ENCODE assay signal across 31 cellular contexts in genomic region chr3:137769321-137770065, GRCh38. TPM values are rescaled to one million over a fixed set of nuclear protein-coding genes. Genes with fewer than 3 reads are reported as not detected.
DNase-seq lines count a peak whose midpoint lies in the region; ATAC-seq and TF ChIP-seq lines count a peak whose summit lies in the region.
"Had no signal": no experiment of that assay in that cellular context is flagged by ENCODE, and none has a peak within 500 bp of the region (broad histone marks: within the 10 kb centered on the region; RNA-seq: fewer than 3 reads in every experiment).

No MANE protein-coding gene starts in this region.

- TF ChIP-seq RAD21 in SK-N-SH (IDR thresholded peaks at IDR 0.05; ENCODE audit: low read length) = no peak

- H3K4me2 ChIP-seq in SK-N-SH (no peak overlapping the region), OCI-LY7 (ENCODE audit: low read length) (no peak overlapping the region)

- TF ChIP-seq EP300 in SK-N-SH (IDR thresholded peaks at IDR 0.05; ENCODE audit: borderline replicate concordance in 1 of 2, low read depth in 1 of 2, low read length in 1 of 2) = no peak

- no peaks in the 10 kb centered on the region for H3K9me2 ChIP-seq in SK-N-SH
- H3K9me2 ChIP-seq in OCI-LY7 (ENCODE audit: insufficient read depth, low read length) = no peaks in the 10 kb centered on the region

- H3K36me3 ChIP-seq in SK-N-SH (replicated peaks in 1 of 2; ENCODE audit: control insufficient read depth in 1 of 2, insufficient read depth in 2 of 2, low read length in 1 of 2) (no peaks in the 10 kb centered on the region), HUES6 (ENCODE audit: control insufficient read depth, insufficient read depth, low read length) (no peaks in the 10 kb centered on the region), iPS-18a (ENCODE audit: control insufficient read depth, low read depth, low read length) (no peaks in the 10 kb centered on the region), OCI-LY7 (ENCODE audit: insufficient read depth, low read length) (no peaks in the 10 kb centered on the region)
- H3K36me3 ChIP-seq: heart right ventricle, lower lobe of right lung, spleen, thyroid gland had no signal

- ATAC-seq in SK-N-SH treated with all-trans-retinoic acid at 6 μM for 48 hours = no peak
- no peak for ATAC-seq in GM21529 (IDR thresholded peaks at IDR 0.05; ENCODE audit: unreplicated experiment)
- no peak for ATAC-seq in GM21515 (IDR thresholded peaks at IDR 0.05; ENCODE audit: unreplicated experiment)
- ATAC-seq: activated CD8-positive, alpha-beta T cell treated with anti-CD3 and anti-CD28 coated beads for 36 hours had no signal

- H4K20me1 ChIP-seq in SK-N-SH (ENCODE audit: insufficient read depth) = no peaks in the 10 kb centered on the region
- no peaks in the 10 kb centered on the region for H4K20me1 ChIP-seq in OCI-LY7 (ENCODE audit: insufficient read depth, low read length)

- H2AFZ ChIP-seq in SK-N-SH (ENCODE audit: low read depth) (no peak overlapping the region), OCI-LY7 (ENCODE audit: low read length) (no peak overlapping the region)

- peaks cover 0 to 14% of the 10 kb centered on the region in 2 experiments; a peak in 1 of 4 replicates for H3K4me1 ChIP-seq in SK-N-SH (ENCODE audit: control insufficient read depth in 1 of 2, insufficient read depth in 2 of 2, low read depth in 1 of 2, low read length in 1 of 2)
- peaks cover 65% of the 10 kb centered on the region for H3K4me1 ChIP-seq in HUES6 (ENCODE audit: control insufficient read depth, insufficient read depth, low read length)
- peaks cover 56% of the 10 kb centered on the region for H3K4me1 ChIP-seq in iPS-18a (ENCODE audit: control insufficient read depth, low read depth, low read length)
- H3K4me1 ChIP-seq in OCI-LY7 (ENCODE audit: insufficient read depth, low read length, poor library complexity, severe bottlenecking) = no peaks in the 10 kb centered on the region

- BruUV-seq in OCI-LY7 (replicated peaks; lab: Mats Ljungman, UMichigan) = no TSS peak

- DNase-seq in SK-N-SH = peak; percentile 15
- peak; percentile 55 for DNase-seq in retina
- DNase-seq in OCI-LY7 (ENCODE audit: low spot score) = no peak
- DNase-seq: 8988T; activated CD8-positive, alpha-beta T cell treated with anti-CD3 and anti-CD28 coated beads for 36 hours; activated naive CD4-positive, alpha-beta T cell treated with anti-CD3 and anti-CD28 coated beads for 36 hours; AML-193; aorta; caudate nucleus; CD8-positive, alpha-beta memory T cell; DMS79; heart right ventricle; IMR-90; lower lobe of right lung; nucleus accumbens; spleen; stimulated activated CD4-positive, alpha-beta T cell treated with anti-CD3 and anti-CD28 coated beads, Interleukin-4, amount 100 ng/mL, for 1 hour; stimulated activated naive CD4-positive, alpha-beta T cell treated with Interleukin-2 at 50 U/mL for 16 hours had no signal

- H3K27ac ChIP-seq in SK-N-SH (ENCODE audit: low read depth in 2 of 2, low read length in 1 of 2) = no peak overlapping the region
- H3K27ac ChIP-seq in HUES6 (ENCODE audit: low read depth, low read length) = no peak overlapping the region
- H3K27ac ChIP-seq in iPS-18a (ENCODE audit: low read length) = no peak overlapping the region
- H3K27ac ChIP-seq in OCI-LY7 (ENCODE audit: low read depth, low read length, poor library complexity, severe bottlenecking) = no peak overlapping the region
- H3K27ac ChIP-seq: GM23248, heart right ventricle, lower lobe of right lung, spleen, thyroid gland, VCaP had no signal

- intact Hi-C loops in OCI-LY7 (cut with micrococcal nuclease; ENCODE audit: unreplicated experiment) = no loop called here

- no peaks in the 10 kb centered on the region for H3F3A ChIP-seq in SK-N-SH (replicated peaks; ENCODE audit: insufficient read depth)

- H3K79me2 ChIP-seq in SK-N-SH (ENCODE audit: insufficient read depth) (no peaks in the 10 kb centered on the region), OCI-LY7 (ENCODE audit: insufficient read depth, low read depth, low read length) (no peaks in the 10 kb centered on the region)

- H3K9me3 ChIP-seq in SK-N-SH (no peaks in the 10 kb centered on the region), HUES6 (ENCODE audit: control insufficient read depth, insufficient read depth, low read depth, low read length) (no peaks in the 10 kb centered on the region), iPS-18a (ENCODE audit: control insufficient read depth, low read depth, low read length) (no peaks in the 10 kb centered on the region), OCI-LY7 (ENCODE audit: low read length) (no peaks in the 10 kb centered on the region)
- H3K9me3 ChIP-seq: heart right ventricle, lower lobe of right lung, thyroid gland had no signal

- no peak overlapping the region for H3K4me3 ChIP-seq in SK-N-SH (ENCODE audit: low read depth in 2 of 2, low read length in 1 of 2)
- H3K4me3 ChIP-seq in HUES6 (ENCODE audit: low read depth, low read length) = peak overlapping the region; percentile 63
- H3K4me3 ChIP-seq in iPS-18a (ENCODE audit: low read length) = peak overlapping the region; percentile 37
- H3K4me3 ChIP-seq in OCI-LY7 (ENCODE audit: low read depth, low read length, poor library complexity, severe bottlenecking) = no peak overlapping the region
- H3K4me3 ChIP-seq: thyroid gland had no signal

- no peak for TF ChIP-seq CTCF in SK-N-SH (IDR thresholded peaks at IDR 0.05)
- TF ChIP-seq CTCF in OCI-LY7 (conservative IDR thresholded peaks at IDR 0.05; ENCODE audit: low read length) = no peak

- POLR2A ChIA-PET in SK-N-SH (lab: Yijun Ruan, JAX) = no interaction called here
- POLR2A ChIA-PET in OCI-LY7 (lab: Charles Lee) = no interaction called here

- WGBS in SK-N-SH (ENCODE audit: low lambda C conversion rate) = 49% methylated on average over 23 of the region's 23 CpGs

- H3K27me3 ChIP-seq in SK-N-SH (ENCODE audit: insufficient read depth) (peaks cover 87% of the 10 kb centered on the region), HUES6 (ENCODE audit: control insufficient read depth, insufficient read depth, low read length) (peaks cover 100% of the 10 kb centered on the region), iPS-18a (ENCODE audit: control insufficient read depth, insufficient read depth, low read length) (peaks cover 100% of the 10 kb centered on the region)

- H3K9ac ChIP-seq in SK-N-SH (no peak overlapping the region), HUES6 (ENCODE audit: low read length) (no peak overlapping the region), iPS-18a (ENCODE audit: low read length) (no peak overlapping the region)
- H3K9ac ChIP-seq: GM23248 had no signal

- CTCF ChIA-PET in SK-N-SH (lab: Yijun Ruan, JAX) (no interaction called here), OCI-LY7 (lab: Charles Lee; ENCODE audit: unreplicated experiment) (no interaction called here)

TF ChIP-seq in SK-N-SH, 30 proteins besides CTCF, POLR2A, EP300 and RAD21 (continues in another document):
- TF ChIP-seq CHD2 (IDR thresholded peaks at IDR 0.05; ENCODE audit: low read length, partially characterized antibody) = no peak
- no peak for TF ChIP-seq MAX (IDR thresholded peaks at IDR 0.05; ENCODE audit: low read depth)
- no peak for TF ChIP-seq SMC3 (IDR thresholded peaks at IDR 0.05; ENCODE audit: low read depth, low read length)
- TF ChIP-seq PBX3 (IDR thresholded peaks at IDR 0.05) = no peak

TF ChIP-seq in SK-N-SH treated with all-trans-retinoic acid at 6 μM for 48 hours, 23 proteins besides CTCF, POLR2A, EP300 and RAD21:
- TF ChIP-seq ISL1 (CRISPR knock-in tag; IDR thresholded peaks at IDR 0.05) (no peak), TCF4 (CRISPR knock-in tag; IDR thresholded peaks at IDR 0.05; ENCODE audit: borderline replicate concordance) (no peak), CREB5 (CRISPR knock-in tag; IDR thresholded peaks at IDR 0.05; ENCODE audit: low read depth) (no peak), POU6F1 (CRISPR knock-in tag; IDR thresholded peaks at IDR 0.05; ENCODE audit: borderline replicate concordance, low read depth) (no peak), PPARA (CRISPR knock-in tag; IDR thresholded peaks at IDR 0.05; ENCODE audit: borderline replicate concordance) (no peak)

RNA-seq across cellular contexts. Expression of gene SOX14, which starts 5.4 kb away (rescaled TPM):
- polyA plus RNA-seq in SK-N-SH (2012; rRNA removed) = not detected in 2 replicates
- not detected in 2 replicates for polyA plus RNA-seq in SK-N-SH (2012; cell fraction: cytosol; rRNA removed)
- not detected in 2 replicates for polyA plus RNA-seq in SK-N-SH (2012; cell fraction: nucleus; rRNA removed)
- total RNA-seq in OCI-LY7 (2014; rRNA removed; shearing (Covaris generic)) = not detected in 2 replicates
- not detected in 2 replicates for total RNA-seq in OCI-LY7 (2022)
- total RNA-seq: activated CD8-positive, alpha-beta T cell treated with anti-CD3 and anti-CD28 coated beads for 36 hours; activated naive CD4-positive, alpha-beta T cell treated with anti-CD3 and anti-CD28 coated beads for 36 hours; aorta; CD8-positive, alpha-beta memory T cell; dermis microvascular lymphatic vessel endothelial cell; GM23248; heart right ventricle; IMR-90; lower lobe of right lung; NCI-H460; renal cortical epithelial cell; SK-MEL-5; spleen; T-helper 2 cell treated with Interferon-gamma antibody and Interleukin-4, amounts not matched to agents 100 ng/mL and 5 ng/mL, for 36 hours; thyroid gland had no signal
- polyA plus RNA-seq: aorta; CD8-positive, alpha-beta memory T cell; GM23248; heart right ventricle; IMR-90; spleen had no signal

Comparison
In these comparisons a context has a peak if more than half of its experiments do, and no peak if none do; other contexts are left out.
1. H3K4me3 ChIP-seq: peak in HUES6 (single experiment) and iPS-18a (single experiment); none in SK-N-SH (0 of 2) and OCI-LY7 (single experiment).